27 cellular contexts compared by ENCODE assay signal in the genomic region with DNA sequence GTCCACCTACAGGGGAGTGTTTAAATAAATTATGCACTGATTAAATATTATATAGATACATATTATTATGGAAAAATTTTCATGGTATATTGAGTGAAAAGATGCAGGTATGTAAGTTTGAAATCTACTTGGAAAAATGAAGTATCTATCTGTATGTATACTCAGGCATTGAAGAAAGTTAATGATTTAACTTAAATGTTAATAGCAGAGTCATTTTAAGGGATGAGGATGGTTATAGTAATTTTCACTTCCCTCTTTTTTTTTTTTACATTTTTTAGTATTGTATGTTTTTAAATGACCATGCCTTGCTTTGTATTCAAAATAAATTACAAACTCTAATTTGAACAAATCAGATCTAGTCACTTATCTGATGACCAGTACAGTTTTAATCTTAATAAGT. TPM values are rescaled to one million over a fixed set of nuclear protein-coding genes. Genes with fewer than 3 reads are reported as not detected.
DNase-seq lines count a peak whose midpoint lies in the region; ATAC-seq, FAIRE-seq and TF ChIP-seq lines count a peak whose summit lies in the region.
"Had no signal": no experiment of that assay in that cellular context is flagged by ENCODE, and none has a peak within 500 bp of the region (broad histone marks: within the 10 kb centered on the region; RNA-seq: fewer than 3 reads in every experiment).

No MANE protein-coding gene starts in this region.

- peaks cover 3 to 13% (median 6%) of the 10 kb centered on the region in 7 donors for H3K9me3 Mint-ChIP-seq in naive B cell
- no peaks in the 10 kb centered on the region for H3K9me3 Mint-ChIP-seq in activated T-cell treated with anti-CD3 and anti-CD28 coated beads, Interleukin-2, amount 50 U/mL, for 24 hours
- no peaks in the 10 kb centered on the region for H3K9me3 Mint-ChIP-seq in CD8-positive, alpha-beta memory T cell
- H3K9me3 Mint-ChIP-seq: T-cell had no signal

- H4K20me1 ChIP-seq in OCI-LY3 (ENCODE audit: insufficient read depth, low read length): no peaks in the 10 kb centered on the region

- peaks cover 40% of the 10 kb centered on the region for H3K4me1 ChIP-seq in OCI-LY3 (ENCODE audit: low read length)
- H3K4me1 ChIP-seq in CD8-positive, alpha-beta memory T cell (ENCODE audit: insufficient read depth, low read length): peaks cover 12% of the 10 kb centered on the region
- H3K4me1 ChIP-seq: A549, Caco-2, SJSA1 had no signal

- no peaks in the 10 kb centered on the region for H3K79me2 ChIP-seq in OCI-LY3 (ENCODE audit: low read length)

- no peaks in the 10 kb centered on the region for H3K27me3 ChIP-seq in OCI-LY3 (ENCODE audit: low read depth, low read length)
- no peaks in the 10 kb centered on the region for H3K27me3 ChIP-seq in CD8-positive, alpha-beta memory T cell (ENCODE audit: insufficient read depth, low read length, poor library complexity, severe bottlenecking)

- DNase-seq in GM12891 (ENCODE audit: insufficient read length, low spot score) (no peak), naive B cell (no peak), amniotic stem cell (lab: John Stamatoyannopoulos, UW) (no peak)
- no peak for DNase-seq in activated CD4-positive, CD25-positive, alpha-beta regulatory T cell (lab: John Stamatoyannopoulos, UW)
- no peak for DNase-seq in activated T-cell treated with anti-CD3 and anti-CD28 coated beads, Interleukin-2, amount 50 U/mL, for 24 hours
- DNase-seq in CD8-positive, alpha-beta memory T cell: no peak
- DNase-seq: AML-193; C1 segment of cervical spinal cord; Caco-2; CD4-positive, alpha-beta memory T cell; EL; GDM1; IMR-90; NCI-H1694; NCI-H2081; NCI-H2227 treated with DMSO at 0.1 percent for 48 hours; NCI-H526 treated with DMSO at 0.1 percent for 48 hours; PC-9; Right ventricle myocardium superior; T-cell had no signal

- no peak overlapping the region for H3K9ac ChIP-seq in OCI-LY3 (ENCODE audit: low read length)
- H3K9ac ChIP-seq: KMS-11 had no signal

- 0 out of 2 replicates have a peak overlapping the region, but pooled peaks have one; percentile 10 for H3K4me3 ChIP-seq in OCI-LY3 (ENCODE audit: low read length)
- no peak overlapping the region for H3K4me3 ChIP-seq in CD8-positive, alpha-beta memory T cell (ENCODE audit: low read length)
- H3K4me3 ChIP-seq: A549, PC-9, SJSA1 had no signal

- TF ChIP-seq CTCF in OCI-LY3 (IDR thresholded peaks at IDR 0.05; ENCODE audit: low read depth, low read length): no peak

- CTCF ChIA-PET in CD8-positive, alpha-beta memory T cell (lab: Charles Lee): no interaction called here

- peak overlapping the region; percentile 39 for H3K4me2 ChIP-seq in OCI-LY3 (ENCODE audit: low read length)
- H3K4me2 ChIP-seq: A549, KMS-11, PC-9 had no signal

- H3K36me3 ChIP-seq in OCI-LY3 (replicated peaks; ENCODE audit: low read depth, low read length): peaks cover 15% of the 10 kb centered on the region
- H3K36me3 ChIP-seq in CD8-positive, alpha-beta memory T cell (ENCODE audit: insufficient read depth, low read length): no peaks in the 10 kb centered on the region
- H3K36me3 ChIP-seq: SJSA1 had no signal

- peak overlapping the region in 7 of 8 donors; percentile 44 to 84 (median 74) for H3K4me3 Mint-ChIP-seq in naive B cell
- H3K4me3 Mint-ChIP-seq in activated T-cell treated with anti-CD3 and anti-CD28 coated beads, Interleukin-2, amount 50 U/mL, for 24 hours: no peak overlapping the region
- no peak overlapping the region for H3K4me3 Mint-ChIP-seq in CD8-positive, alpha-beta memory T cell
- H3K4me3 Mint-ChIP-seq: CD4-positive, alpha-beta memory T cell; T-cell had no signal

- peaks cover 3 to 11% of the 10 kb centered on the region in 2 donors for H3K36me3 Mint-ChIP-seq in naive B cell
- H3K36me3 Mint-ChIP-seq in activated T-cell treated with anti-CD3 and anti-CD28 coated beads, Interleukin-2, amount 50 U/mL, for 24 hours (ENCODE audit: low read depth): no peaks in the 10 kb centered on the region
- H3K36me3 Mint-ChIP-seq in CD8-positive, alpha-beta memory T cell: peaks cover 0 to 3% (median under 1%) of the 10 kb centered on the region in 3 donors
- H3K36me3 Mint-ChIP-seq: CD4-positive, alpha-beta memory T cell; T-cell had no signal

- no peak for TF ChIP-seq POLR2A in GM12891 (IDR thresholded peaks at IDR 0.05; ENCODE audit: low read depth, low read length)

- no peak overlapping the region for H2AFZ ChIP-seq in OCI-LY3 (ENCODE audit: low read depth, low read length)
- H2AFZ ChIP-seq: PC-9 had no signal

- peak; percentile 56 for ATAC-seq in GM21619 (IDR thresholded peaks at IDR 0.05; ENCODE audit: unreplicated experiment)
- ATAC-seq in naive B cell (ENCODE audit: low read depth in 2 of 2): no peak
- ATAC-seq: A549, HCT116, T-cell had no signal

- H3K9me3 ChIP-seq in OCI-LY3 (ENCODE audit: insufficient read depth, low read length): no peaks in the 10 kb centered on the region
- no peaks in the 10 kb centered on the region for H3K9me3 ChIP-seq in CD8-positive, alpha-beta memory T cell (ENCODE audit: low read length)
- H3K9me3 ChIP-seq: A549, SJSA1 had no signal

- POLR2A ChIA-PET in CD8-positive, alpha-beta memory T cell (lab: Charles Lee): no interaction called here

- H3K27ac ChIP-seq in OCI-LY3 (ENCODE audit: low read length): peak overlapping the region; percentile 51
- no peak overlapping the region for H3K27ac ChIP-seq in CD8-positive, alpha-beta memory T cell (ENCODE audit: low read depth, low read length)
- H3K27ac ChIP-seq: A549, KMS-11, PC-9, SJSA1 had no signal

- FAIRE-seq in GM12891 (lab: Jason Lieb, UNC): no peak
- FAIRE-seq: A549, GM12892 had no signal

- no peaks in the 10 kb centered on the region for H3K27me3 Mint-ChIP-seq in naive B cell
- H3K27me3 Mint-ChIP-seq in activated T-cell treated with anti-CD3 and anti-CD28 coated beads, Interleukin-2, amount 50 U/mL, for 24 hours: peaks cover 11% of the 10 kb centered on the region
- H3K27me3 Mint-ChIP-seq in CD8-positive, alpha-beta memory T cell: peaks cover 6 to 45% of the 10 kb centered on the region in 2 donors

- peak overlapping the region in 4 of 6 donors; percentile 71 to 83 (median 78) for H3K27ac Mint-ChIP-seq in naive B cell
- H3K27ac Mint-ChIP-seq in activated T-cell treated with anti-CD3 and anti-CD28 coated beads, Interleukin-2, amount 50 U/mL, for 24 hours: no peak overlapping the region
- H3K27ac Mint-ChIP-seq in CD8-positive, alpha-beta memory T cell: no peak overlapping the region
- H3K27ac Mint-ChIP-seq: CD4-positive, alpha-beta memory T cell; T-cell had no signal

- H3K4me1 Mint-ChIP-seq in naive B cell: peaks cover 32 to 50% (median 35%) of the 10 kb centered on the region in 3 donors
- H3K4me1 Mint-ChIP-seq in activated T-cell treated with anti-CD3 and anti-CD28 coated beads, Interleukin-2, amount 50 U/mL, for 24 hours (ENCODE audit: low read depth): peaks cover 11% of the 10 kb centered on the region
- peaks cover 10 to 13% (median 10%) of the 10 kb centered on the region in 3 donors for H3K4me1 Mint-ChIP-seq in CD8-positive, alpha-beta memory T cell

TF ChIP-seq in GM12891, 5 proteins besides CTCF, POLR2A, EP300 and RAD21:
- TF ChIP-seq POU2F2 (IDR thresholded peaks at IDR 0.05; ENCODE audit: low read depth, low read length) (no peak), POLR2AphosphoS5 (IDR thresholded peaks at IDR 0.05; ENCODE audit: low read depth, low read length) (no peak), TAF1 (IDR thresholded peaks at IDR 0.05; ENCODE audit: low read depth, low read length) (no peak), SPI1 (IDR thresholded peaks at IDR 0.05; ENCODE audit: low read depth, low read length) (peak; percentile 37; the same call in 1 of the 2 replicates), PAX5 (IDR thresholded peaks at IDR 0.05; ENCODE audit: insufficient read depth, low read length, severe bottlenecking) (no peak)

RNA-seq across cellular contexts. Expression of gene NOTCH4, which starts 43.2 kb away (rescaled TPM):
- polyA plus RNA-seq in GM12891 (2012; ENCODE audit: low read depth, missing spikeins): 0.80 TPM
- polyA plus RNA-seq in naive B cell (ENCODE audit: low read depth in 6 of 6): 1 to 10 TPM; 5.1 to 10.0 (median 8.4) TPM
- 1 to 10 TPM; 1.3 to 1.4 TPM for total RNA-seq in CD8-positive, alpha-beta memory T cell
- polyA plus RNA-seq in CD8-positive, alpha-beta memory T cell: 0.71 TPM

Comparison
In these comparisons a context has a peak if more than half of its experiments do, and no peak if none do; other contexts are left out.
1. H3K27ac Mint-ChIP-seq: peak in naive B cell (4 of 6); none in activated T-cell treated with anti-CD3 and anti-CD28 coated beads, Interleukin-2, amount 50 U/mL, for 24 hours (single experiment) and CD8-positive, alpha-beta memory T cell (0 of 8).
2. H3K4me3 Mint-ChIP-seq: peak in naive B cell (7 of 8); none in activated T-cell treated with anti-CD3 and anti-CD28 coated beads, Interleukin-2, amount 50 U/mL, for 24 hours (single experiment) and CD8-positive, alpha-beta memory T cell (0 of 7).